28 cellular contexts compared by ENCODE assay signal in the genomic region with DNA sequence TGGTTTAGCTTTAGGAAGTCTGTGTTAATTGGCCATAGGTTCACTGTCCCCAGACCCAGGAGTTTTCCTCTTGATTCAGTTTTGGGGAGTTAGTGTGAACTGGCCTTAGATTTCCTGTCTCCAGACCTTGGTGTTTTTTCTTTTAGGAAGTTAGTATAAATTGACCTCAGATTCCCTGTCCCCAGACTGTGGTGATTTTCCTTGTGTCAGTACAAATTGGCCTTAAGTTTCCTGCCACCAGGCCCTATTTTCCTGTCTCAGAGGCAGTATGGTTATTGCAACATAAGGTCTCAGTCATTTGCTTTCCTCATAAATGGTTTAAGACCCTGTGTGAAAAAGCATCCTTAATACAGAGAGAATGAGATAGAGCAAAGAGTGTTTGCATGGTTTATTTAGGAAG.
"Had no signal": no experiment of that assay in that cellular context is flagged by ENCODE, and none has a peak within 500 bp of the region (broad histone marks: within the 10 kb centered on the region; RNA-seq: fewer than 3 reads in every experiment).

No MANE protein-coding gene starts in this region.

- H3K79me2 ChIP-seq: hepatocyte had no signal

- H3K27ac Mint-ChIP-seq: mesothelial cell of epicardium; naive B cell; natural killer cell; nephron progenitor cell; neural progenitor cell; progenitor cell of endocrine pancreas; stimulated activated memory B cell treated with anti-CD40 and anti-IgM and Interleukin-4, amounts not matched to agents 10 μg/mL and 1 μg/mL and 100 μg/mL, for 72 hours had no signal

- ATAC-seq: heart right ventricle; natural killer cell; right lobe of liver; stimulated activated memory B cell treated with anti-CD40 and anti-IgM and Interleukin-4, amounts not matched to agents 10 μg/mL and 1 μg/mL and 100 μg/mL, for 72 hours; stimulated activated naive CD8-positive, alpha-beta T cell treated with anti-CD3 and anti-CD28 coated beads, Interleukin-15, Interleukin-2, amounts not matched to agents 100 U/mL and 50 U/mL, for 24 hours had no signal

- H3K4me1 ChIP-seq: heart right ventricle, left ventricle myocardium inferior, neural progenitor cell, right atrium auricular region, right lobe of liver, stomach, testis, thyroid gland, transverse colon, upper lobe of left lung had no signal

- DNase-seq: heart right ventricle; islet precursor cell; left ventricle myocardium inferior; mesenchymal stem cell; naive B cell; natural killer cell; occipital lobe; ovary; right lobe of liver; stimulated activated CD4-positive, alpha-beta T cell treated with anti-CD3 and anti-CD28 coated beads, Interleukin-1b, Interleukin-23, amount 100 ng/mL, for 48 hours; stimulated activated CD4-positive, alpha-beta T cell treated with anti-CD3 and anti-CD28 coated beads, Interleukin-2, amount 100 ng/mL, for 48 hours; stimulated activated CD4-positive, alpha-beta T cell treated with anti-CD3 and anti-CD28 coated beads, Interleukin-4, amount 100 ng/mL, for 4 hours; stimulated activated CD8-positive, alpha-beta memory T cell treated with anti-CD3 and anti-CD28 coated beads, Interleukin-4, amount 100 ng/mL, for 48 hours; stimulated activated naive CD8-positive, alpha-beta T cell treated with anti-CD3 and anti-CD28 coated beads, Interleukin-15, Interleukin-2, amounts not matched to agents 100 U/mL and 50 U/mL, for 24 hours; stomach; testis; thyroid gland; transverse colon; upper lobe of left lung had no signal

- H3K27me3 Mint-ChIP-seq: progenitor cell of endocrine pancreas; stimulated activated memory B cell treated with anti-CD40 and anti-IgM and Interleukin-4, amounts not matched to agents 10 μg/mL and 1 μg/mL and 100 μg/mL, for 72 hours had no signal

- H3K27me3 ChIP-seq: heart right ventricle, hepatocyte, neural progenitor cell, neutrophil, ovary, right atrium auricular region, right lobe of liver, stomach, testis, thyroid gland, transverse colon, upper lobe of left lung had no signal

- H2AFZ ChIP-seq: hepatocyte, neural progenitor cell had no signal

- H3K4me2 ChIP-seq: hepatocyte, neural progenitor cell, smooth muscle cell had no signal

- H3K36me3 Mint-ChIP-seq: mesothelial cell of epicardium; naive B cell; natural killer cell; neural progenitor cell; stimulated activated memory B cell treated with anti-CD40 and anti-IgM and Interleukin-4, amounts not matched to agents 10 μg/mL and 1 μg/mL and 100 μg/mL, for 72 hours had no signal

- H3K4me1 Mint-ChIP-seq: mesothelial cell of epicardium; natural killer cell; nephron progenitor cell; neural progenitor cell; stimulated activated memory B cell treated with anti-CD40 and anti-IgM and Interleukin-4, amounts not matched to agents 10 μg/mL and 1 μg/mL and 100 μg/mL, for 72 hours had no signal

- H3K27ac ChIP-seq: heart right ventricle, hepatocyte, left ventricle myocardium inferior, neural progenitor cell, neutrophil, ovary, right atrium auricular region, right lobe of liver, stomach, testis, thyroid gland, transverse colon, upper lobe of left lung had no signal

- H3K4me3 Mint-ChIP-seq: mesothelial cell of epicardium; naive B cell; natural killer cell; nephron progenitor cell; neural progenitor cell; stimulated activated memory B cell treated with anti-CD40 and anti-IgM and Interleukin-4, amounts not matched to agents 10 μg/mL and 1 μg/mL and 100 μg/mL, for 72 hours had no signal

- H3K4me3 ChIP-seq: heart right ventricle, hepatocyte, left ventricle myocardium inferior, neural progenitor cell, ovary, right atrium auricular region, right lobe of liver, smooth muscle cell, stomach, testis, thyroid gland, transverse colon, upper lobe of left lung had no signal

- H3K9me3 Mint-ChIP-seq: mesothelial cell of epicardium; nephron progenitor cell; neural progenitor cell; stimulated activated memory B cell treated with anti-CD40 and anti-IgM and Interleukin-4, amounts not matched to agents 10 μg/mL and 1 μg/mL and 100 μg/mL, for 72 hours had no signal

- H3K36me3 ChIP-seq: heart right ventricle, left ventricle myocardium inferior, neural progenitor cell, neutrophil, ovary, right atrium auricular region, right lobe of liver, stomach, thyroid gland, transverse colon, upper lobe of left lung had no signal

- H3K9ac ChIP-seq: neural progenitor cell had no signal

- H3K9me3 ChIP-seq: left ventricle myocardium inferior, neutrophil, ovary, right atrium auricular region, right lobe of liver, stomach, testis, thyroid gland, transverse colon, upper lobe of left lung had no signal
